Comparison of ENCODE assay signal across 1 cellular context in genomic region chr19:39568604-39569003, GRCh38.
A peak's percentile ranks its signal among the peaks of the same experiment; 100 is the strongest.
TF ChIP-seq lines count a peak whose summit lies in the region.

No MANE protein-coding gene starts in this region.

TF ChIP-seq in HEK293, 187 proteins besides CTCF, POLR2A, EP300 and RAD21 (continued from another document):
- no peak for TF ChIP-seq FEZF1 (tag by site-specific recombination; IDR thresholded peaks at IDR 0.05)
- TF ChIP-seq ZNF473 (tag by site-specific recombination; IDR thresholded peaks at IDR 0.05), result no peak
- 0 out of 2 replicates have a peak, but pooled peaks have one; percentile 13 for TF ChIP-seq PRDM1 (tag by site-specific recombination; IDR thresholded peaks at IDR 0.05)
- peak; percentile 70 for TF ChIP-seq ZNF629 (tag by site-specific recombination; IDR thresholded peaks at IDR 0.05)
- 0 out of 2 replicates have a peak, but pooled peaks have one; percentile 13 for TF ChIP-seq ZNF366 (tag by site-specific recombination; conservative IDR thresholded peaks at IDR 0.05)
